Comparison of ENCODE assay signal across 15 cellular contexts in the genomic region with DNA sequence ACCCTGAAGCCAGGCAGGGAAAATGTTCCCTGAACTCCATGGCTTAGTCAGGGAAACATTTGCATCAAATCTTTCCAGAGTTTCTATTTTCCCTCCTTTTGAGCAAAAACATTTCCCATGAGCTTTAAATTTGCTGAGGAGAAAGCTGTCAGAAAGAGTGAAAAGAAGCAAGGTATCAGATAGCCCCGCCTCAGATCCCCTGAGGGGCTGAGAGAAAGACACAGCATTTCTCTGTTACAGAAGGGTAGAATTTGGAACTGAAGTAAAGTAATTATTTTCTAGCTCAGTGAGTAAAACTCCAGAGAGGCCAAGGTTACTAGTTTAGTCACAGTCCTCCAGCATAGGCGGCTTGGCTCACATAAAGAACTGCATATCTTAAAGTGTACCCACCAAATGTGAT. TPM values are rescaled to one million over a fixed set of nuclear protein-coding genes. Genes with fewer than 3 reads are reported as not detected.
"Had no signal": no experiment of that assay in that cellular context is flagged by ENCODE, and none has a peak within 500 bp of the region (broad histone marks: within the 10 kb centered on the region; RNA-seq: fewer than 3 reads in every experiment).

No MANE protein-coding gene starts in this region.

- ATAC-seq: activated CD4-positive, CD25-positive, alpha-beta regulatory T cell treated with anti-CD3 and anti-CD28 coated beads, Interleukin-2, amount 50 U/mL, for 24 hours; esophagus mucosa; T-cell had no signal

- H3K4me3 ChIP-seq: ascending aorta, lung, tibial artery had no signal

- H3K36me3 Mint-ChIP-seq: activated naive CD8-positive, alpha-beta T cell treated with anti-CD3 and anti-CD28 coated beads, Interleukin-2, amount 10 ng/mL, durations not matched to agents 7 days and 5 days; T-cell had no signal

- H3K9me3 ChIP-seq: ascending aorta, SK-N-SH, tibial artery had no signal

- H3K27ac ChIP-seq: ascending aorta, tibial artery had no signal

- H3K36me3 ChIP-seq: ascending aorta, tibial artery had no signal

- H3K27ac Mint-ChIP-seq: activated naive CD8-positive, alpha-beta T cell treated with anti-CD3 and anti-CD28 coated beads, Interleukin-2, amount 10 ng/mL, durations not matched to agents 7 days and 5 days; T-cell had no signal

- H3K4me1 Mint-ChIP-seq: activated naive CD8-positive, alpha-beta T cell treated with anti-CD3 and anti-CD28 coated beads, Interleukin-2, amount 10 ng/mL, durations not matched to agents 7 days and 5 days; T-cell had no signal

- DNase-seq: activated CD4-positive, alpha-beta T cell treated with anti-CD3 and anti-CD28 coated beads, Interleukin-2, amount 50 U/mL, for 1 hour; activated CD8-positive, alpha-beta memory T cell treated with anti-CD3 and anti-CD28 coated beads for 24 hours; activated naive CD8-positive, alpha-beta T cell treated with anti-CD3 and anti-CD28 coated beads, Interleukin-2, amount 10 ng/mL, durations not matched to agents 7 days and 5 days; caudate nucleus; midbrain; SK-N-SH; stimulated activated CD4-positive, alpha-beta T cell treated with anti-CD3 and anti-CD28 coated beads, Interleukin-12 subunit alpha, Interleukin-12 subunit beta, amount 100 ng/mL, for 4 hours; stimulated activated CD4-positive, alpha-beta T cell treated with anti-CD3 and anti-CD28 coated beads, Interleukin-2, amount 100 ng/mL, for 24 hours; T-cell; T-helper 9 cell; tibial artery had no signal

- H3K9me3 Mint-ChIP-seq: activated naive CD8-positive, alpha-beta T cell treated with anti-CD3 and anti-CD28 coated beads, Interleukin-2, amount 10 ng/mL, durations not matched to agents 7 days and 5 days; T-cell had no signal

- H3K9ac ChIP-seq: SK-N-SH had no signal

- H3K4me3 Mint-ChIP-seq: activated naive CD8-positive, alpha-beta T cell treated with anti-CD3 and anti-CD28 coated beads, Interleukin-2, amount 10 ng/mL, durations not matched to agents 7 days and 5 days; T-cell had no signal

- H3K27me3 ChIP-seq: ascending aorta, tibial artery had no signal

RNA-seq across cellular contexts. Expression of a gene that starts 10.6 kb away (rescaled TPM):
- total RNA-seq: activated naive CD8-positive, alpha-beta T cell treated with anti-CD3 and anti-CD28 coated beads, Interleukin-2, amount 10 ng/mL, durations not matched to agents 7 days and 5 days; ascending aorta; T-cell had no signal
